Comparison of ENCODE assay signal across 8 cellular contexts in the genomic region with DNA sequence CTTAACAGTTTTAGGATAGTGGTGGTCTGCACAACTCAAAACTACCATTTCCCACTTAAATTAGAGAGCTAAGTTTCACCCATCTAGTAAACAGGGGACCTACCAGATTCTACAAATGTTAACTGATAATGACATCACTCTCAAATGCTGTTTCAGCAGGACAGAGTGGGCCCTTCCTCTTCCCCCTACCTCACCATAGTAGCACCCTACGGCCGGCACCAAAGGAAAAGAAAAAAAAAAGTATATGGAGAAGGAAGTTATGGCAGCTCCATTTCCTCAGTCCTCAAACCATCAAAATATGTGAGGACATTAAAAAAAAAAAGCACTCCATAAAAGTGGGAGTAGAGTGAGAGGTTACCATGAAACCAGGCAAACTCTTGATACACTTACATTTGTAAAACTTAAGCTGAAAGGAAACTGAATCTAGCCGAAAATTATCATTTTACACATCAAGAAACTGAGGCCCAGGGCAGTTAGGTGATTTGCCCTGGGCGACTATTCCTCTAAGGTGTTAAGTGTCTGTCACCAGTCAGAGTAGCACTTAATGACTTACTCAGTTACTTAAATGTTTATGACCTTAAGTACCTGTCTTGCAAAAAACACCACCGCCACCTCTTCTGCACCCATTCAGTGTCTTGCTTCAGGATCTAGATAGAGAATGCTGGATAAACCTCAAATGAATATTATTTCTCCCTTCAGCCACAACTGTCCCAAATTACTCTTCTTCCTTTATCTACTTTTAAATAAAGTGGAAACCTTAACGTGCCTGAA. TPM values are rescaled to one million over a fixed set of nuclear protein-coding genes. Genes with fewer than 3 reads are reported as not detected.
DNase-seq lines count a peak whose midpoint lies in the region; ATAC-seq and TF ChIP-seq lines count a peak whose summit lies in the region.

No MANE protein-coding gene starts in this region.

- H3K27ac ChIP-seq in cardiac muscle cell (no peak overlapping the region), SU-DHL-6 (ENCODE audit: low read depth, low read length) (peak overlapping the region; percentile 98), rectal smooth muscle tissue (ENCODE audit: low read depth, low read length) (peak overlapping the region; percentile 40)

- H3K4me2 ChIP-seq in SU-DHL-6 (ENCODE audit: low read depth, low read length, poor library complexity, severe bottlenecking), result peak overlapping the region; percentile 96

- no peak overlapping the region for H2AFZ ChIP-seq in SU-DHL-6 (ENCODE audit: low read depth, low read length, severe bottlenecking)

- no peaks in the 10 kb centered on the region for H3K9me2 ChIP-seq in SU-DHL-6 (replicated peaks; ENCODE audit: insufficient read depth, low read length)

- H3K36me3 ChIP-seq in cardiac muscle cell, result no peaks in the 10 kb centered on the region
- peaks cover 11% of the 10 kb centered on the region; the same call in 1 of the 2 replicates for H3K36me3 ChIP-seq in SU-DHL-6 (ENCODE audit: low read length)
- no peaks in the 10 kb centered on the region for H3K36me3 ChIP-seq in rectal smooth muscle tissue (ENCODE audit: control insufficient read depth, insufficient read depth, low read length)

- H3K9ac ChIP-seq in SU-DHL-6 (ENCODE audit: low read length) (peak overlapping the region; percentile 94), rectal smooth muscle tissue (ENCODE audit: low read length) (peak overlapping the region; percentile 21)

- H4K20me1 ChIP-seq in SU-DHL-6 (ENCODE audit: low read depth, low read length), result peaks cover 32% of the 10 kb centered on the region

- intact Hi-C loops in Right ventricle myocardium superior (cut with DNase I), result loop anchor here (10.0 kb wide), 1 partner anchor 561 kb away; the partner anchor contains the start of gene STAG1

- H3K4me3 ChIP-seq in cardiac muscle cell, result peak overlapping the region; percentile 96
- H3K4me3 ChIP-seq in SU-DHL-6 (ENCODE audit: insufficient read depth, low read length, poor library complexity, severe bottlenecking), result peak overlapping the region; percentile 91
- peak overlapping the region; percentile 90 for H3K4me3 ChIP-seq in fibroblast of mammary gland (ENCODE audit: control insufficient read depth, low read depth, low read length)
- H3K4me3 ChIP-seq in rectal smooth muscle tissue (ENCODE audit: low read length), result peak overlapping the region; percentile 85

- H3K4me1 ChIP-seq in cardiac muscle cell (ENCODE audit: low read depth) (peaks cover 20% of the 10 kb centered on the region), rectal smooth muscle tissue (ENCODE audit: control insufficient read depth, insufficient read depth, low read length) (peaks cover 21% of the 10 kb centered on the region)

- H3F3A ChIP-seq in SU-DHL-6 (ENCODE audit: insufficient read depth), result peaks cover 20% of the 10 kb centered on the region; the same call in 1 of the 2 replicates

- H3K27me3 ChIP-seq in cardiac muscle cell (no peaks in the 10 kb centered on the region), SU-DHL-6 (ENCODE audit: low read length) (no peaks in the 10 kb centered on the region), rectal smooth muscle tissue (ENCODE audit: control insufficient read depth, insufficient read depth, low read length) (no peaks in the 10 kb centered on the region)

- DNase-seq in cardiac muscle cell (ENCODE audit: low read depth in 1 of 2, low spot score in 1 of 2) (peak in 1 of 2 donors; percentile 42), Right ventricle myocardium superior (no peak), fibroblast of mammary gland (ENCODE audit: low read depth) (no peak), iPS-NIHi7 (ENCODE audit: extremely low spot score) (no peak)

- H3K79me2 ChIP-seq in SU-DHL-6 (ENCODE audit: insufficient read depth, low read length), result peaks cover 71% of the 10 kb centered on the region

- TF ChIP-seq CTCF in cardiac muscle cell (IDR thresholded peaks at IDR 0.05; ENCODE audit: low read depth, low read length), result no peak
- TF ChIP-seq CTCF in SU-DHL-6 (IDR thresholded peaks at IDR 0.05; ENCODE audit: insufficient read depth, low read length, poor library complexity, severe bottlenecking), result no peak
- no peak for TF ChIP-seq CTCF in fibroblast of mammary gland (conservative IDR thresholded peaks at IDR 0.05; ENCODE audit: control insufficient read depth, insufficient read depth, low read depth, low read length)

- ATAC-seq in Right ventricle myocardium superior (ENCODE audit: poor library complexity) (no peak), HG03280 (IDR thresholded peaks at IDR 0.05; ENCODE audit: unreplicated experiment) (no peak), GM18867 (IDR thresholded peaks at IDR 0.05; ENCODE audit: unreplicated experiment) (no peak)

- H3K9me3 ChIP-seq in cardiac muscle cell (ENCODE audit: low read depth) (no peaks in the 10 kb centered on the region), SU-DHL-6 (ENCODE audit: insufficient read depth, low read length) (no peaks in the 10 kb centered on the region)

RNA-seq across cellular contexts. Expression of gene MSL2, which starts 2.7 kb away (rescaled TPM):
- total RNA-seq in cardiac muscle cell, result 8.8 and 16.4 TPM in 2 replicates
- 5.3 and 6.3 TPM in 2 replicates for polyA plus RNA-seq in cardiac muscle cell
- 20.1 TPM for total RNA-seq in Right ventricle myocardium superior

RNA-seq across cellular contexts. Expression of gene PCCB, which starts 56.7 kb away (rescaled TPM):
- total RNA-seq in cardiac muscle cell (65.8 and 74.0 TPM in 2 replicates), Right ventricle myocardium superior (104 TPM)
- polyA plus RNA-seq in cardiac muscle cell, result 57.8 and 77.1 TPM in 2 replicates
